ENCODE assay signal across 8 cellular contexts in genomic region chr7:66920769-66921395, GRCh38. TPM values are rescaled to one million over a fixed set of nuclear protein-coding genes. Genes with fewer than 3 reads are reported as not detected.
DNase-seq lines count a peak whose midpoint lies in the region; ATAC-seq and TF ChIP-seq lines count a peak whose summit lies in the region.

Gene TMEM248, plus strand, starts transcription at chr7:66921225. Its CDS starts 20,641 bp downstream, at chr7:66941866.

- H3K36me3 ChIP-seq in Loucy (ENCODE audit: insufficient read depth, low read length) (no peaks in the 10 kb centered on the region), neural cell (ENCODE audit: insufficient read depth, low read length) (no peaks in the 10 kb centered on the region)

- H2AFZ ChIP-seq in Loucy (ENCODE audit: low read length) (peak within 1 kb of the TSS; percentile 100), neural cell (ENCODE audit: low read depth, low read length) (peak within 1 kb of the TSS; percentile 99)

- peak within 1 kb of the TSS; percentile 86 for H3K4me2 ChIP-seq in Loucy (ENCODE audit: low read depth, low read length, poor library complexity, severe bottlenecking)
- H3K4me2 ChIP-seq in neural cell (ENCODE audit: low read length): peak within 1 kb of the TSS; percentile 97

- DNase-seq in ELF-1 (ENCODE audit: low read depth, low spot score) (peak; percentile 83), H4 (ENCODE audit: low spot score) (peak; percentile 87), SHP77 treated with DMSO at 0.1 percent for 48 hours (lab: John Stamatoyannopoulos, UW) (peak; percentile 61), activated gamma-delta T cell treated with Interleukin-2 at 50 U/mL for 16 hours (peak; percentile 91), fibroblast of the conjunctiva (ENCODE audit: low read depth) (peak; percentile 63)
- DNase-seq in stimulated activated naive CD8-positive, alpha-beta T cell treated with anti-CD3 and anti-CD28 coated beads, Interleukin-15, amount 100 ng/mL, for 72 hours: peak; percentile 88 to 94

- H3K4me3 Mint-ChIP-seq in stimulated activated naive CD8-positive, alpha-beta T cell treated with anti-CD3 and anti-CD28 coated beads, Interleukin-15, amount 100 ng/mL, for 72 hours: peak within 1 kb of the TSS; percentile 89 to 99

- H3K27ac ChIP-seq in neural cell (ENCODE audit: low read length): peak within 1 kb of the TSS; percentile 66

- peak; percentile 80 for TF ChIP-seq EP300 in neural cell (conservative IDR thresholded peaks at IDR 0.05; ENCODE audit: poor library complexity, severe bottlenecking)

- H3K79me2 ChIP-seq in Loucy (ENCODE audit: insufficient read depth, low read length) (peaks cover 54% of the 10 kb centered on the region), neural cell (replicated peaks; ENCODE audit: insufficient read depth, low read length) (peaks cover 40% of the 10 kb centered on the region)

- H3K9me2 ChIP-seq in Loucy (replicated peaks; ENCODE audit: low read depth, low read length): no peaks in the 10 kb centered on the region
- H3K9me2 ChIP-seq in neural cell (ENCODE audit: insufficient read depth, low read length): no peaks in the 10 kb centered on the region

- peak within 1 kb of the TSS; percentile 96 to 99 for H3K27ac Mint-ChIP-seq in stimulated activated naive CD8-positive, alpha-beta T cell treated with anti-CD3 and anti-CD28 coated beads, Interleukin-15, amount 100 ng/mL, for 72 hours

- no peaks in the 10 kb centered on the region for H3K9me3 ChIP-seq in Loucy (ENCODE audit: insufficient read depth, low read depth, low read length)
- no peaks in the 10 kb centered on the region for H3K9me3 ChIP-seq in neural cell (ENCODE audit: low read length)

- peak; percentile 36 for TF ChIP-seq RAD21 in neural cell (conservative IDR thresholded peaks at IDR 0.05)

- peaks cover 27% of the 10 kb centered on the region for H4K20me1 ChIP-seq in Loucy (ENCODE audit: insufficient read depth, low read length, poor library complexity, severe bottlenecking)
- H4K20me1 ChIP-seq in neural cell (ENCODE audit: insufficient read depth): no peaks in the 10 kb centered on the region

- H3K4me1 Mint-ChIP-seq in stimulated activated naive CD8-positive, alpha-beta T cell treated with anti-CD3 and anti-CD28 coated beads, Interleukin-15, amount 100 ng/mL, for 72 hours: peaks cover 35% of the 10 kb centered on the region

- TF ChIP-seq CTCF in Loucy (conservative IDR thresholded peaks at IDR 0.05; ENCODE audit: low read length): no peak
- TF ChIP-seq CTCF in neural cell (IDR thresholded peaks at IDR 0.05; ENCODE audit: poor library complexity, severe bottlenecking): peak; percentile 21

- H3F3A ChIP-seq in Loucy (ENCODE audit: low read depth) (no peaks in the 10 kb centered on the region), neural cell (ENCODE audit: insufficient read depth, low read length, poor library complexity, severe bottlenecking) (no peaks in the 10 kb centered on the region)

- H3K27me3 ChIP-seq in Loucy (ENCODE audit: insufficient read depth, low read length, poor library complexity, severe bottlenecking) (no peaks in the 10 kb centered on the region), neural cell (ENCODE audit: insufficient read depth, low read depth, low read length) (no peaks in the 10 kb centered on the region)

- H3K4me3 ChIP-seq in Loucy (ENCODE audit: low read length, poor library complexity, severe bottlenecking): peak within 1 kb of the TSS; percentile 99
- peak within 1 kb of the TSS; percentile 95 for H3K4me3 ChIP-seq in neural cell (ENCODE audit: low read length)

- peaks cover 23% of the 10 kb centered on the region for H3K4me1 ChIP-seq in Loucy (ENCODE audit: insufficient read depth, low read length, poor library complexity, severe bottlenecking)

- H3K27me3 Mint-ChIP-seq in stimulated activated naive CD8-positive, alpha-beta T cell treated with anti-CD3 and anti-CD28 coated beads, Interleukin-15, amount 100 ng/mL, for 72 hours: no peaks in the 10 kb centered on the region

- H3K9ac ChIP-seq in Loucy (ENCODE audit: low read depth, low read length, poor library complexity, severe bottlenecking) (peak within 1 kb of the TSS; percentile 96), neural cell (ENCODE audit: low read length) (peak within 1 kb of the TSS; percentile 84)

- ATAC-seq in stimulated activated naive CD8-positive, alpha-beta T cell treated with anti-CD3 and anti-CD28 coated beads, Interleukin-15, amount 100 ng/mL, for 72 hours: peak; percentile 97

- H3K9me3 Mint-ChIP-seq in stimulated activated naive CD8-positive, alpha-beta T cell treated with anti-CD3 and anti-CD28 coated beads, Interleukin-15, amount 100 ng/mL, for 72 hours: no peaks in the 10 kb centered on the region

TF ChIP-seq in neural cell, 6 proteins besides CTCF, POLR2A, EP300 and RAD21:
- TF ChIP-seq POLR2AphosphoS5 (IDR thresholded peaks at IDR 0.05) (peak; percentile 86), SMC3 (conservative IDR thresholded peaks at IDR 0.05; ENCODE audit: poor library complexity) (peak; percentile 61), TAF1 (IDR thresholded peaks at IDR 0.05; ENCODE audit: low read depth) (no peak), REST (IDR thresholded peaks at IDR 0.05; ENCODE audit: borderline replicate concordance) (peak; percentile 17), MXI1 (conservative IDR thresholded peaks at IDR 0.05; ENCODE audit: poor library complexity, severe bottlenecking) (peak; percentile 100), EZH2 (IDR thresholded peaks at IDR 0.05; ENCODE audit: borderline replicate concordance, insufficient read depth, low read length, poor library complexity, severe bottlenecking) (no peak)

RNA-seq across cellular contexts. Expression of gene TMEM248, which starts in this region (rescaled TPM):
- 117 and 142 TPM in 2 replicates for total RNA-seq in H4 (2014; rRNA removed; shearing (Covaris generic))
- 41.8 and 44.5 TPM in 2 replicates for polyA plus RNA-seq in neural cell
- 53.1 and 56.0 TPM in 2 replicates for polyA minus RNA-seq in neural cell

Comparison
In these comparisons a context has a peak if more than half of its experiments do, and no peak if none do; other contexts are left out.
1. Peak in every context shown above with its lines: DNase-seq, ATAC-seq, H3K4me3 ChIP-seq and H3K27ac ChIP-seq.